ENCODE assay signal across 2 cellular contexts in genomic region chr7:98913026-98913425, GRCh38.
A peak's percentile ranks its signal among the peaks of the same experiment; 100 is the strongest.
TF ChIP-seq lines count a peak whose summit lies in the region.

No MANE protein-coding gene starts in this region.

TF ChIP-seq in HEK293, 187 proteins besides CTCF, POLR2A, EP300 and RAD21 (continued from another document):
- TF ChIP-seq ZNF248 (tag by site-specific recombination; IDR thresholded peaks at IDR 0.05) (no peak), ZNF629 (tag by site-specific recombination; IDR thresholded peaks at IDR 0.05) (no peak), SCRT1 (tag by site-specific recombination; IDR thresholded peaks at IDR 0.05; ENCODE audit: borderline replicate concordance) (0 out of 2 replicates have a peak, but pooled peaks have one; percentile 10), IKZF3 (tag by site-specific recombination; IDR thresholded peaks at IDR 0.05) (no peak)
- TF ChIP-seq, protein P1, sequence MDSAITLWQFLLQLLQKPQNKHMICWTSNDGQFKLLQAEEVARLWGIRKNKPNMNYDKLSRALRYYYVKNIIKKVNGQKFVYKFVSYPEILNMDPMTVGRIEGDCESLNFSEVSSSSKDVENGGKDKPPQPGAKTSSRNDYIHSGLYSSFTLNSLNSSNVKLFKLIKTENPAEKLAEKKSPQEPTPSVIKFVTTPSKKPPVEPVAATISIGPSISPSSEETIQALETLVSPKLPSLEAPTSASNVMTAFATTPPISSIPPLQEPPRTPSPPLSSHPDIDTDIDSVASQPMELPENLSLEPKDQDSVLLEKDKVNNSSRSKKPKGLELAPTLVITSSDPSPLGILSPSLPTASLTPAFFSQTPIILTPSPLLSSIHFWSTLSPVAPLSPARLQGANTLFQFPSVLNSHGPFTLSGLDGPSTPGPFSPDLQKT (IDR thresholded peaks at IDR 0.05; ENCODE audit: borderline replicate concordance, low read depth, low read length), result no peak

TF ChIP-seq in HepG2, 621 proteins besides CTCF, POLR2A, EP300 and RAD21 (continued from another document):
- no peak for TF ChIP-seq NAIF1 (CRISPR knock-in tag; IDR thresholded peaks at IDR 0.05; ENCODE audit: borderline replicate concordance)
- TF ChIP-seq, protein P2, sequence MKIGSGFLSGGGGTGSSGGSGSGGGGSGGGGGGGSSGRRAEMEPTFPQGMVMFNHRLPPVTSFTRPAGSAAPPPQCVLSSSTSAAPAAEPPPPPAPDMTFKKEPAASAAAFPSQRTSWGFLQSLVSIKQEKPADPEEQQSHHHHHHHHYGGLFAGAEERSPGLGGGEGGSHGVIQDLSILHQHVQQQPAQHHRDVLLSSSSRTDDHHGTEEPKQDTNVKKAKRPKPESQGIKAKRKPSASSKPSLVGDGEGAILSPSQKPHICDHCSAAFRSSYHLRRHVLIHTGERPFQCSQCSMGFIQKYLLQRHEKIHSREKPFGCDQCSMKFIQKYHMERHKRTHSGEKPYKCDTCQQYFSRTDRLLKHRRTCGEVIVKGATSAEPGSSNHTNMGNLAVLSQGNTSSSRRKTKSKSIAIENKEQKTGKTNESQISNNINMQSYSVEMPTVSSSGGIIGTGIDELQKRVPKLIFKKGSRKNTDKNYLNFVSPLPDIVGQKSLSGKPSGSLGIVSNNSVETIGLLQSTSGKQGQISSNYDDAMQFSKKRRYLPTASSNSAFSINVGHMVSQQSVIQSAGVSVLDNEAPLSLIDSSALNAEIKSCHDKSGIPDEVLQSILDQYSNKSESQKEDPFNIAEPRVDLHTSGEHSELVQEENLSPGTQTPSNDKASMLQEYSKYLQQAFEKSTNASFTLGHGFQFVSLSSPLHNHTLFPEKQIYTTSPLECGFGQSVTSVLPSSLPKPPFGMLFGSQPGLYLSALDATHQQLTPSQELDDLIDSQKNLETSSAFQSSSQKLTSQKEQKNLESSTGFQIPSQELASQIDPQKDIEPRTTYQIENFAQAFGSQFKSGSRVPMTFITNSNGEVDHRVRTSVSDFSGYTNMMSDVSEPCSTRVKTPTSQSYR (CRISPR knock-in tag; IDR thresholded peaks at IDR 0.05; ENCODE audit: borderline replicate concordance), result no peak
- TF ChIP-seq JARID2 (CRISPR knock-in tag; IDR thresholded peaks at IDR 0.05; ENCODE audit: insufficient replicate concordance), result no peak
- no peak for TF ChIP-seq ZBTB20 (CRISPR knock-in tag; IDR thresholded peaks at IDR 0.05; ENCODE audit: borderline replicate concordance, low read depth)
- no peak for TF ChIP-seq FOXA1 (IDR thresholded peaks at IDR 0.05)
- no peak for TF ChIP-seq FOXA1 (CRISPR knock-in tag; IDR thresholded peaks at IDR 0.05)
- no peak for TF ChIP-seq MIXL1 (CRISPR knock-in tag; IDR thresholded peaks at IDR 0.05)
- no peak for TF ChIP-seq HOXA7 (CRISPR knock-in tag; IDR thresholded peaks at IDR 0.05)
- TF ChIP-seq ZNF607 (CRISPR knock-in tag; IDR thresholded peaks at IDR 0.05; ENCODE audit: borderline replicate concordance), result no peak
- TF ChIP-seq POLR2AphosphoS2 (IDR thresholded peaks at IDR 0.05; ENCODE audit: low read depth, low read length), result no peak
- no peak for TF ChIP-seq ZNF615 (CRISPR knock-in tag; IDR thresholded peaks at IDR 0.05; ENCODE audit: borderline replicate concordance)
- no peak for TF ChIP-seq BRF2 (CRISPR knock-in tag; IDR thresholded peaks at IDR 0.05)
